11 cellular contexts compared by ENCODE assay signal in genomic region chr7:22361795-22362194, GRCh38. TPM values are rescaled to one million over a fixed set of nuclear protein-coding genes. Genes with fewer than 3 reads are reported as not detected.
DNase-seq lines count a peak whose midpoint lies in the region; ATAC-seq lines count a peak whose summit lies in the region.
"Had no signal": no experiment of that assay in that cellular context is flagged by ENCODE, and none has a peak within 500 bp of the region (broad histone marks: within the 10 kb centered on the region; RNA-seq: fewer than 3 reads in every experiment).

No MANE protein-coding gene starts in this region.

- ATAC-seq in GM18520 (IDR thresholded peaks at IDR 0.05; ENCODE audit: unreplicated experiment) (no peak), HG02763 (IDR thresholded peaks at IDR 0.05; ENCODE audit: unreplicated experiment) (no peak)

- H3K27ac ChIP-seq in angular gyrus (ENCODE audit: low read depth, low read length) = peak overlapping the region; percentile 14

- DNase-seq in DMS79 treated with DMSO at 0.1 percent for 48 hours (lab: John Stamatoyannopoulos, UW) = peak; percentile 25
- peak; percentile 77 for DNase-seq in NCI-H2081 treated with DMSO at 0.1 percent for 48 hours (lab: John Stamatoyannopoulos, UW)
- DNase-seq in lung microvascular endothelial cell (ENCODE audit: low read depth in 2 of 2) = peak; percentile 49 to 78
- no peak for DNase-seq in dedifferentiated amniotic fluid mesenchymal stem cell (ENCODE audit: extremely low spot score)
- DNase-seq in NOMO-1 treated with DMSO at 0.1 percent for 48 hours (lab: John Stamatoyannopoulos, UW; ENCODE audit: unreplicated experiment) = no peak
- DNase-seq: activated CD4-positive, alpha-beta T cell treated with anti-CD3 and anti-CD28 coated beads, Interleukin-2, amount 10 ng/mL, durations not matched to agents 24 days and 14 days; activated naive CD8-positive, alpha-beta T cell treated with anti-CD3 and anti-CD28 coated beads, Interleukin-2, amount 10 ng/mL, durations not matched to agents 7 days and 5 days; islet precursor cell had no signal

RNA-seq across cellular contexts. Expression of gene RAPGEF5, which starts 4.8 kb away (rescaled TPM):
- total RNA-seq in lung microvascular endothelial cell = 110 and 140 TPM in 2 replicates

Comparison
In these comparisons a context has a peak if more than half of its experiments do, and no peak if none do; other contexts are left out.
1. DNase-seq: peak in DMS79 treated with DMSO at 0.1 percent for 48 hours (single experiment), NCI-H2081 treated with DMSO at 0.1 percent for 48 hours (single experiment) and lung microvascular endothelial cell (2 of 2); none in dedifferentiated amniotic fluid mesenchymal stem cell (single experiment) and NOMO-1 treated with DMSO at 0.1 percent for 48 hours (single experiment).